In the genomic region with DNA sequence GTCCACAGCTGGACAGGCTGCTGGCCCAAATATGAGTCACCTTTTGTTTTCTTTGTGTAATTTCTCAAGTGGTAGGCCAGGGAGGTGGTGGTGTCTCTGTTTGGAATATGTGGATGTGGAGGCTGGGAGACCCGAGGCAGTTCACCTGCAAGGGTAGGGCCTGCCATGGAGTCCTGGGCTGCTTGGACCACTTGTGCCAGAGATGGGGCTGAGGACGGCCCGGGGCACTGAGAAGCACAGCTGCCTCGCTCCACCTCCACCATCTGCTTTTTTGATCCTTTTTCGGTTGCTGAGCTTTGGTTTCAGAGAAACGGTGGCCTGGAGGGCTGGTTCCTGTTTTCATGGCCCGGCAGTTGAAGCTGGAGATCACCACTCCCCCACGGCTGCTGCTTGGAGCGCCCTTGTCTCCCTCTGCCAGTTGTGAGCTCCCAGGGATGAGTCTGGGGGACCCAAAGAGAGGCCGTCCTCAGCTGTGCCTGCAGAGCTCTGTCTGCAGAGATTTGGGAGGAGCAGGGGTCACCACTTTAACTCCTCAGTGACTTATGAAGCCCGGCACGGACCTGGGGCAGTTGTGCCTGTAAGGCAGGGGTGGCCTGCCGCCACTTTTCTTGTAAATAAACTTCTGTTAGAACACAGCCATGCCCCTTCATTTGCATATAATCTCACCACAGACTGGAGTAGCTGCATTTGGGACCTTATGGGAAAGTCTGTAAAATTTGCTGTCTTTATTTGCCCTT, we compare ENCODE assay signal across 8 cellular contexts. TPM values are rescaled to one million over a fixed set of nuclear protein-coding genes. Genes with fewer than 3 reads are reported as not detected.
DNase-seq lines count a peak whose midpoint lies in the region; ATAC-seq and TF ChIP-seq lines count a peak whose summit lies in the region.

No MANE protein-coding gene starts in this region.

- no peak overlapping the region for H3K4me3 Mint-ChIP-seq in activated naive CD8-positive, alpha-beta T cell treated with anti-CD3 and anti-CD28 coated beads, Interleukin-2, amount 50 U/mL, for 24 hours

- peaks cover 25% of the 10 kb centered on the region for H3K36me3 Mint-ChIP-seq in activated naive CD8-positive, alpha-beta T cell treated with anti-CD3 and anti-CD28 coated beads, Interleukin-2, amount 50 U/mL, for 24 hours (ENCODE audit: low read depth)

- peak; percentile 46 for ATAC-seq in GM21528 (IDR thresholded peaks at IDR 0.05; ENCODE audit: low FRiP score, unreplicated experiment)
- no peak for ATAC-seq in activated naive CD8-positive, alpha-beta T cell treated with anti-CD3 and anti-CD28 coated beads, Interleukin-2, amount 50 U/mL, for 24 hours

- no peaks in the 10 kb centered on the region for H3K9me3 Mint-ChIP-seq in activated naive CD8-positive, alpha-beta T cell treated with anti-CD3 and anti-CD28 coated beads, Interleukin-2, amount 50 U/mL, for 24 hours

- H3K27ac Mint-ChIP-seq in activated naive CD8-positive, alpha-beta T cell treated with anti-CD3 and anti-CD28 coated beads, Interleukin-2, amount 50 U/mL, for 24 hours = peak overlapping the region; percentile 62

- no peak for TF ChIP-seq CTCF in GM12865 (IDR thresholded peaks at IDR 0.05; ENCODE audit: insufficient read depth, low read depth, low read length, missing control alignments)

- H3K4me3 ChIP-seq in GM12865 (ENCODE audit: low read depth, low read length) = peak overlapping the region; percentile 41

- H3K4me1 Mint-ChIP-seq in activated naive CD8-positive, alpha-beta T cell treated with anti-CD3 and anti-CD28 coated beads, Interleukin-2, amount 50 U/mL, for 24 hours = peaks cover 85% of the 10 kb centered on the region

- H3K27me3 Mint-ChIP-seq in activated naive CD8-positive, alpha-beta T cell treated with anti-CD3 and anti-CD28 coated beads, Interleukin-2, amount 50 U/mL, for 24 hours = no peaks in the 10 kb centered on the region

- DNase-seq in GM12865 (ENCODE audit: low read depth) = peak; percentile 92
- peak; percentile 37 for DNase-seq in KG1 (lab: John Stamatoyannopoulos, UW)
- DNase-seq in activated naive CD8-positive, alpha-beta T cell treated with anti-CD3 and anti-CD28 coated beads, Interleukin-2, amount 50 U/mL, for 24 hours = no peak
- DNase-seq in midbrain (lab: John Stamatoyannopoulos, UW) = peak; percentile 31
- DNase-seq in amniotic stem cell (lab: John Stamatoyannopoulos, UW) = no peak
- DNase-seq in SK-N-DZ (ENCODE audit: low spot score) = no peak
- DNase-seq in NCI-H345 (lab: John Stamatoyannopoulos, UW) = no peak

RNA-seq across cellular contexts. Expression of a gene that starts 42.2 kb away (rescaled TPM):
- polyA plus RNA-seq in SK-N-DZ (2014; cell fraction: cytosol; rRNA removed) = 4.3 and 4.4 TPM in 2 replicates
- 6.6 and 9.6 TPM in 2 replicates for polyA plus RNA-seq in SK-N-DZ (2014; cell fraction: nucleus; rRNA removed)

Comparison
In these comparisons a context has a peak if more than half of its experiments do, and no peak if none do; other contexts are left out.
1. DNase-seq: peak in GM12865 (single experiment), KG1 (single experiment) and midbrain (single experiment); none in activated naive CD8-positive, alpha-beta T cell treated with anti-CD3 and anti-CD28 coated beads, Interleukin-2, amount 50 U/mL, for 24 hours (single experiment), amniotic stem cell (single experiment), SK-N-DZ (single experiment) and NCI-H345 (single experiment).